In the genomic region with DNA sequence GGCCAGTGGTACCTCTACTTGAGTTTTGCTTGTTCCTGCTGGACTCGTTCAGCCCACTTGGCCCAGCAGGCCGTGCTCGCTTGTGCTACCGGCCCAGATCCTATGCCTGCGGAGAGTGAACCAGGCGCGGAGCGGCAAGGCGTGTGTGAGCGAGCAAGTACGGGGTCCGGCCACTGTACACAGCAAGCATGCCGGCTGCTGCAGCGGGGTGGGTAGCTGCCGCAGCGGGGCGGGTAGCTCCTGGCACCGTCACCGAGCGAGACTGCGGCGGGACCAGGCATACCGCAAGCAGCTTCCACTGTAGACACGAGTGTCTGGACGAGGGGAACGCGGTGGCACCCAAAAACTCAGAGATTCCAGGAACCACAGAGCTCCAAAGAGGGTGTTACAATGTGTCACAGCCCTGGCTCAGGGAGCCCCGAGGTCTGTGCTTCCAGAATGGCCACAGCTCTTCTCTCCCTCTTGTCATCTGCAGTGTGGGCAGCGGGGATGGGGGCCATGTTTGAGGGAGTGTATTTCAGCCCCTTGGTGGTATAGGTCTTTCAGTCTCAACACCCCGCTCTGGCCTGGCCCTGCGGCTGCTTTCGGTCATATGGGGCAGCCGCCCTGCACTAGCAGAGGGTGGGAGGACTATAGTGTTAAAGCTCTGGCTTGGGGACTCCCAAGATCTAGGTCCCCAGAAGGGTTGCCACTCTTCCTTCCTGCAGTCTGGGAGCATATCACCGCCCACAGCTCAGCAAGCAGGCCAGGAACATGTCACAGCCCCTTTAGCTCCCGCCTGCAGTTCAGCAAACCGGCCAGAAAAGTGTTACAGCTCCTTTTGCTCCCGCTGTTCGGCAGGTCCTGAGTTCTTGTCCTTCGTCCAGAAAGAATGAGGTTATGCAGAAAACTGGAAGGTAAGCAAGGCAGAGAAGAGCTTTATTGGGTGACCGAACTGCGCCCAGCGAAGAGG, we compare ENCODE assay signal across 8 cellular contexts. TPM values are rescaled to one million over a fixed set of nuclear protein-coding genes. Genes with fewer than 3 reads are reported as not detected.
DNase-seq lines count a peak whose midpoint lies in the region; ATAC-seq and TF ChIP-seq lines count a peak whose summit lies in the region.

No MANE protein-coding gene starts in this region.

- H3K4me3 ChIP-seq in ascending aorta = peak overlapping the region; percentile 43 to 68
- peak overlapping the region; percentile 40 to 75 (median 56) for H3K4me3 ChIP-seq in subcutaneous abdominal adipose tissue (ENCODE audit: low read depth in 1 of 5, low read length in 5 of 5)

- H3K4me1 Mint-ChIP-seq in endothelial cell (ENCODE audit: unreplicated experiment) = peaks cover 31% of the 10 kb centered on the region

- TF ChIP-seq CTCF in ascending aorta (IDR thresholded peaks at IDR 0.05) = no peak
- no peak for TF ChIP-seq CTCF in endothelial cell (IDR thresholded peaks at IDR 0.05; ENCODE audit: unreplicated experiment)

- no peaks in the 10 kb centered on the region for H3K9me3 Mint-ChIP-seq in endothelial cell (ENCODE audit: unreplicated experiment)

- H3K4me1 ChIP-seq in ascending aorta (peaks cover 0 to 2% of the 10 kb centered on the region in 2 donors), subcutaneous abdominal adipose tissue (ENCODE audit: control insufficient read depth in 5 of 5, insufficient read depth in 5 of 5, low read length in 5 of 5) (peaks cover 3 to 16% (median 12%) of the 10 kb centered on the region in 5 donors)

- peaks cover 12% of the 10 kb centered on the region for H3K27me3 Mint-ChIP-seq in endothelial cell (ENCODE audit: unreplicated experiment)

- no peaks in the 10 kb centered on the region for H3K9me3 ChIP-seq in ascending aorta
- no peaks in the 10 kb centered on the region for H3K9me3 ChIP-seq in subcutaneous abdominal adipose tissue (ENCODE audit: control insufficient read depth in 5 of 5, low read length in 5 of 5)

- no peak overlapping the region for H3K4me3 Mint-ChIP-seq in endothelial cell (ENCODE audit: unreplicated experiment)

- peak overlapping the region in 4 of 5 donors; percentile 50 to 65 (median 58) for H3K9ac ChIP-seq in subcutaneous abdominal adipose tissue (ENCODE audit: low read length in 5 of 5)

- no peak for ATAC-seq in GM21528 (IDR thresholded peaks at IDR 0.05; ENCODE audit: low FRiP score, unreplicated experiment)

- DNase-seq in DMS53 (lab: John Stamatoyannopoulos, UW) (peak; percentile 16), DMS53 treated with DMSO at 0.1 percent for 48 hours (lab: John Stamatoyannopoulos, UW; ENCODE audit: unreplicated experiment) (no peak), ascending aorta (ENCODE audit: low spot score in 2 of 2) (peak in 1 of 2 donors; percentile 64), left kidney (ENCODE audit: low read depth, low spot score) (peak; percentile 72), endothelial cell (ENCODE audit: low spot score) (no peak), NCI-H1417 treated with DMSO at 0.1 percent for 48 hours (lab: John Stamatoyannopoulos, UW) (no peak)

- intact Hi-C loops in ascending aorta (cut with DNase I) = loop anchor here (5.0 kb wide), 1 partner anchor 348 kb away; no protein-coding TSS in a partner anchor

- H3K27me3 ChIP-seq in ascending aorta (no peaks in the 10 kb centered on the region), subcutaneous abdominal adipose tissue (ENCODE audit: control insufficient read depth in 5 of 5, insufficient read depth in 4 of 5, low read length in 5 of 5) (no peaks in the 10 kb centered on the region)

- H3K27ac Mint-ChIP-seq in endothelial cell (ENCODE audit: unreplicated experiment) = no peak overlapping the region

- no peak overlapping the region for H3K27ac ChIP-seq in ascending aorta
- H3K27ac ChIP-seq in subcutaneous abdominal adipose tissue (ENCODE audit: low read depth, low read length) = no peak overlapping the region

- H3K36me3 ChIP-seq in ascending aorta (no peaks in the 10 kb centered on the region), subcutaneous abdominal adipose tissue (ENCODE audit: control insufficient read depth in 5 of 5, insufficient read depth in 5 of 5, low read length in 5 of 5) (no peaks in the 10 kb centered on the region)

- H3K36me3 Mint-ChIP-seq in endothelial cell (ENCODE audit: low read depth, unreplicated experiment) = peaks cover 7% of the 10 kb centered on the region

RNA-seq across cellular contexts. Expression of a gene that starts 6.1 kb away (rescaled TPM):
- 11.0 TPM for total RNA-seq in ascending aorta
- 38.0 TPM for total RNA-seq in endothelial cell (ENCODE audit: unreplicated experiment)

RNA-seq across cellular contexts. Expression of a gene that starts 11.6 kb away (rescaled TPM):
- total RNA-seq in ascending aorta (not detected), endothelial cell (ENCODE audit: unreplicated experiment) (not detected)

RNA-seq across cellular contexts. Expression of a gene that starts 19.7 kb away (rescaled TPM):
- total RNA-seq in ascending aorta = not detected
- total RNA-seq in endothelial cell (ENCODE audit: unreplicated experiment) = not detected

RNA-seq across cellular contexts. Expression of a gene that starts 51.1 kb away (rescaled TPM):
- total RNA-seq in ascending aorta (17.9 TPM), endothelial cell (ENCODE audit: unreplicated experiment) (1.3 TPM)

RNA-seq across cellular contexts. Expression of a gene that starts 53.8 kb away (rescaled TPM):
- total RNA-seq in ascending aorta = 3.4 TPM
- total RNA-seq in endothelial cell (ENCODE audit: unreplicated experiment) = 7.2 TPM

Comparison
In these comparisons a context has a peak if more than half of its experiments do, and no peak if none do; other contexts are left out.
1. DNase-seq: peak in DMS53 (single experiment) and left kidney (single experiment); none in DMS53 treated with DMSO at 0.1 percent for 48 hours (single experiment), endothelial cell (single experiment) and NCI-H1417 treated with DMSO at 0.1 percent for 48 hours (single experiment).